Comparison of ENCODE assay signal across 2 cellular contexts in the genomic region with DNA sequence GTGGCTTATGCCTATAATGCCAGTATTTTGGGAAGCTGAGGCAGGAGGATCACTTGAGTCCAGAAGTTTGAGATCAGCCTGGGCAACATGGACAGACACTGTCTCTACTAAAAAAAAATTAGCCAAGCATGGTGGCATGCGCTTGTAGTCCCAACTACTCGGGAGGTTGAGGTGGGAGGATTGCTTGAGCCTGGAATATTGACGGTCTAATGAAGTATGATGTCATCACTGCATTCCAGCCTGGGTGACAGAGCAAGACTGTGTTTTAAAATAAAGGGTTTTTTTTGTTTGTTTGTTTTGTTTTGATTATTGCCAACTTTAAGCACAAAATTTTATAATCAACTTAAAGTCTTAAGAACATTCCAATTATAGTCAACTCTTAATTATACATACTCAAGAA.
TF ChIP-seq lines count a peak whose summit lies in the region.

No MANE protein-coding gene starts in this region.

TF ChIP-seq in HepG2, 621 proteins besides CTCF, POLR2A, EP300 and RAD21:
- TF ChIP-seq HDAC6 (IDR thresholded peaks at IDR 0.05; ENCODE audit: low read depth, low read length) (no peak), CREB1 (IDR thresholded peaks at IDR 0.05) (0 out of 2 replicates have a peak, but pooled peaks have one; percentile 45), CREB1 (CRISPR knock-in tag; IDR thresholded peaks at IDR 0.05) (no peak), ATF7 (IDR thresholded peaks at IDR 0.05) (peak; percentile 84), ATF7 (CRISPR knock-in tag; IDR thresholded peaks at IDR 0.05) (no peak)

TF ChIP-seq in WTC11, 78 proteins besides CTCF, POLR2A, EP300 and RAD21:
- TF ChIP-seq, protein P1, sequence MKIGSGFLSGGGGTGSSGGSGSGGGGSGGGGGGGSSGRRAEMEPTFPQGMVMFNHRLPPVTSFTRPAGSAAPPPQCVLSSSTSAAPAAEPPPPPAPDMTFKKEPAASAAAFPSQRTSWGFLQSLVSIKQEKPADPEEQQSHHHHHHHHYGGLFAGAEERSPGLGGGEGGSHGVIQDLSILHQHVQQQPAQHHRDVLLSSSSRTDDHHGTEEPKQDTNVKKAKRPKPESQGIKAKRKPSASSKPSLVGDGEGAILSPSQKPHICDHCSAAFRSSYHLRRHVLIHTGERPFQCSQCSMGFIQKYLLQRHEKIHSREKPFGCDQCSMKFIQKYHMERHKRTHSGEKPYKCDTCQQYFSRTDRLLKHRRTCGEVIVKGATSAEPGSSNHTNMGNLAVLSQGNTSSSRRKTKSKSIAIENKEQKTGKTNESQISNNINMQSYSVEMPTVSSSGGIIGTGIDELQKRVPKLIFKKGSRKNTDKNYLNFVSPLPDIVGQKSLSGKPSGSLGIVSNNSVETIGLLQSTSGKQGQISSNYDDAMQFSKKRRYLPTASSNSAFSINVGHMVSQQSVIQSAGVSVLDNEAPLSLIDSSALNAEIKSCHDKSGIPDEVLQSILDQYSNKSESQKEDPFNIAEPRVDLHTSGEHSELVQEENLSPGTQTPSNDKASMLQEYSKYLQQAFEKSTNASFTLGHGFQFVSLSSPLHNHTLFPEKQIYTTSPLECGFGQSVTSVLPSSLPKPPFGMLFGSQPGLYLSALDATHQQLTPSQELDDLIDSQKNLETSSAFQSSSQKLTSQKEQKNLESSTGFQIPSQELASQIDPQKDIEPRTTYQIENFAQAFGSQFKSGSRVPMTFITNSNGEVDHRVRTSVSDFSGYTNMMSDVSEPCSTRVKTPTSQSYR (CRISPR knock-in tag; IDR thresholded peaks at IDR 0.05) = no peak
- TF ChIP-seq, protein P2, sequence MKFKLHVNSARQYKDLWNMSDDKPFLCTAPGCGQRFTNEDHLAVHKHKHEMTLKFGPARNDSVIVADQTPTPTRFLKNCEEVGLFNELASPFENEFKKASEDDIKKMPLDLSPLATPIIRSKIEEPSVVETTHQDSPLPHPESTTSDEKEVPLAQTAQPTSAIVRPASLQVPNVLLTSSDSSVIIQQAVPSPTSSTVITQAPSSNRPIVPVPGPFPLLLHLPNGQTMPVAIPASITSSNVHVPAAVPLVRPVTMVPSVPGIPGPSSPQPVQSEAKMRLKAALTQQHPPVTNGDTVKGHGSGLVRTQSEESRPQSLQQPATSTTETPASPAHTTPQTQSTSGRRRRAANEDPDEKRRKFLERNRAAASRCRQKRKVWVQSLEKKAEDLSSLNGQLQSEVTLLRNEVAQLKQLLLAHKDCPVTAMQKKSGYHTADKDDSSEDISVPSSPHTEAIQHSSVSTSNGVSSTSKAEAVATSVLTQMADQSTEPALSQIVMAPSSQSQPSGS (CRISPR knock-in tag; IDR thresholded peaks at IDR 0.05; ENCODE audit: borderline replicate concordance, low read depth) = no peak
- no peak for TF ChIP-seq STAT6 (CRISPR knock-in tag; conservative IDR thresholded peaks at IDR 0.05; ENCODE audit: low read depth)
- TF ChIP-seq, protein P3, sequence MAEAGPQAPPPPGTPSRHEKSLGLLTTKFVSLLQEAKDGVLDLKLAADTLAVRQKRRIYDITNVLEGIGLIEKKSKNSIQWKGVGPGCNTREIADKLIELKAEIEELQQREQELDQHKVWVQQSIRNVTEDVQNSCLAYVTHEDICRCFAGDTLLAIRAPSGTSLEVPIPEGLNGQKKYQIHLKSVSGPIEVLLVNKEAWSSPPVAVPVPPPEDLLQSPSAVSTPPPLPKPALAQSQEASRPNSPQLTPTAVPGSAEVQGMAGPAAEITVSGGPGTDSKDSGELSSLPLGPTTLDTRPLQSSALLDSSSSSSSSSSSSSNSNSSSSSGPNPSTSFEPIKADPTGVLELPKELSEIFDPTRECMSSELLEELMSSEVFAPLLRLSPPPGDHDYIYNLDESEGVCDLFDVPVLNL (CRISPR knock-in tag; IDR thresholded peaks at IDR 0.05; ENCODE audit: borderline replicate concordance, low read depth) = no peak
- TF ChIP-seq KAT7 (CRISPR knock-in tag; IDR thresholded peaks at IDR 0.05; ENCODE audit: borderline replicate concordance) = no peak
- TF ChIP-seq FOXJ3 (CRISPR knock-in tag; IDR thresholded peaks at IDR 0.05; ENCODE audit: borderline replicate concordance) = no peak
- TF ChIP-seq TEAD4 (CRISPR knock-in tag; IDR thresholded peaks at IDR 0.05) = no peak
- TF ChIP-seq, protein P4, sequence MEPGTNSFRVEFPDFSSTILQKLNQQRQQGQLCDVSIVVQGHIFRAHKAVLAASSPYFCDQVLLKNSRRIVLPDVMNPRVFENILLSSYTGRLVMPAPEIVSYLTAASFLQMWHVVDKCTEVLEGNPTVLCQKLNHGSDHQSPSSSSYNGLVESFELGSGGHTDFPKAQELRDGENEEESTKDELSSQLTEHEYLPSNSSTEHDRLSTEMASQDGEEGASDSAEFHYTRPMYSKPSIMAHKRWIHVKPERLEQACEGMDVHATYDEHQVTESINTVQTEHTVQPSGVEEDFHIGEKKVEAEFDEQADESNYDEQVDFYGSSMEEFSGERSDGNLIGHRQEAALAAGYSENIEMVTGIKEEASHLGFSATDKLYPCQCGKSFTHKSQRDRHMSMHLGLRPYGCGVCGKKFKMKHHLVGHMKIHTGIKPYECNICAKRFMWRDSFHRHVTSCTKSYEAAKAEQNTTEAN (CRISPR knock-in tag; IDR thresholded peaks at IDR 0.05) = no peak
- TF ChIP-seq, protein P5, sequence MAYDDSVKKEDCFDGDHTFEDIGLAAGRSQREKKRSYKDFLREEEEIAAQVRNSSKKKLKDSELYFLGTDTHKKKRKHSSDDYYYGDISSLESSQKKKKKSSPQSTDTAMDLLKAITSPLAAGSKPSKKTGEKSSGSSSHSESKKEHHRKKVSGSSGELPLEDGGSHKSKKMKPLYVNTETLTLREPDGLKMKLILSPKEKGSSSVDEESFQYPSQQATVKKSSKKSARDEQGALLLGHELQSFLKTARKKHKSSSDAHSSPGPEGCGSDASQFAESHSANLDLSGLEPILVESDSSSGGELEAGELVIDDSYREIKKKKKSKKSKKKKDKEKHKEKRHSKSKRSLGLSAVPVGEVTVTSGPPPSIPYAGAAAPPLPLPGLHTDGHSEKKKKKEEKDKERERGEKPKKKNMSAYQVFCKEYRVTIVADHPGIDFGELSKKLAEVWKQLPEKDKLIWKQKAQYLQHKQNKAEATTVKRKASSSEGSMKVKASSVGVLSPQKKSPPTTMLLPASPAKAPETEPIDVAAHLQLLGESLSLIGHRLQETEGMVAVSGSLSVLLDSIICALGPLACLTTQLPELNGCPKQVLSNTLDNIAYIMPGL (CRISPR knock-in tag; IDR thresholded peaks at IDR 0.05) = no peak
- TF ChIP-seq E2F5 (CRISPR knock-in tag; IDR thresholded peaks at IDR 0.05) = no peak
- TF ChIP-seq FOXP1 (CRISPR knock-in tag; IDR thresholded peaks at IDR 0.05; ENCODE audit: borderline replicate concordance) = no peak
